9 cellular contexts compared by ENCODE assay signal in the genomic region with DNA sequence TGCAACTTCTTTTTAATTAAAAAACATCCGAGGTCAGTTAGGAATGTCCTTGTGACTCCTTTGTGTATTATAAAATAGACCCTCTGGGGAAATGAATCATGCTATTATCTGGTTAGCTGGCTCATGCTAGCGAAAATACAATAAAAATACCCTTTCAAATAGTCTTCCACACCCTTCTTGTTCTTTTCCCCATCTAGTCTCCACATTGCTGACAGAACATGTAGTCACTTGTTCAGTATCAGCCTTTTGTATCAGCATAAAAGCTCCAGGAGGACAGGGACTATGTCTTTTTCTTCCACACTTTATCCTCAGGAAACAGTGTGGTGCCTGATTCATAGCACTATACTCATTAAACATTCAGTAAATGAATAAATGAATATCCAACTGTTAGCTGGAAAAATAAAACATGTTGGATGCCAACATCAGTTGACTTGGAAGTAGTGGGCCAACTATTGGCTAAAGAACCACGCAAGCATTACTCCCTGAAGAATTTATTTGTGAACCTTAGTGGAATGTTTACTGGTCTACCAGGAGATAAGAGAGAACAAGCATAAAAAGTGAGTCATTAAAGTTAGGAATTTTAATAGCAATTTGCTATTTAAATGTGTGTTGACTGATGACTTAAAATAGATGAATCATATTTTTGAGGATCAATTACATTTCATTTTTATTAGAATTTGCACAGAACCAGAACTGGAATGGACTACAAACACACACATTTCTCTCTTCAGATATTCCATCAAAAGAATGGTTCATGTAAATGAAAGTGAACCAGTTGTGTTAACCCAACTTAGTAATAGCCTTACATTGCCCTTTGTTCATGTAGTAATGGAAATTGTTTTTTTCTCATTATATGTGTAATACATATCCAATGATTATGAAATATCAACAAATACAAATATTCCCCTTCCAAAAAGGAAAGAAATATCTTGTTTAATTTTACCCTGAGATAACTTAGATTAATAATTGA.
DNase-seq lines count a peak whose midpoint lies in the region; ATAC-seq and TF ChIP-seq lines count a peak whose summit lies in the region.
"Had no signal": no experiment of that assay in that cellular context is flagged by ENCODE, and none has a peak within 500 bp of the region (broad histone marks: within the 10 kb centered on the region; RNA-seq: fewer than 3 reads in every experiment).

No MANE protein-coding gene starts in this region.

- POLR2A ChIA-PET in IMR-90 (lab: Charles Lee; ENCODE audit: unreplicated experiment) = no interaction called here

- no TSS peak for BruUV-seq in IMR-90 (replicated peaks; lab: Mats Ljungman, UMichigan)

- H3K4ac ChIP-seq in IMR-90 (ENCODE audit: low read depth, low read length) = peak overlapping the region; percentile 74; the same call in 1 of the 2 replicates

- H3K18ac ChIP-seq in IMR-90 (ENCODE audit: low read depth, low read length) = peak overlapping the region; percentile 97

- H3K23ac ChIP-seq in IMR-90 (ENCODE audit: low read depth, low read length) = peak overlapping the region; percentile 87; the same call in 1 of the 2 replicates

- peak overlapping the region; percentile 79 for H2BK20ac ChIP-seq in IMR-90 (ENCODE audit: low read depth, low read length)

- peak overlapping the region; percentile 53; the same call in 1 of the 2 replicates for H3K14ac ChIP-seq in IMR-90 (replicated peaks; ENCODE audit: low read depth, low read length)

- peak overlapping the region; percentile 77 for H3K4me2 ChIP-seq in IMR-90 (ENCODE audit: low read depth, low read length)

- peak; percentile 17 for DNase-seq in AG08396 (ENCODE audit: low spot score)
- peak; percentile 87 for DNase-seq in IMR-90
- DNase-seq in dermis blood vessel endothelial cell = peak; percentile 67
- DNase-seq in upper lobe of right lung = no peak
- DNase-seq in natural killer cell = no peak
- DNase-seq in activated T-helper 2 cell treated with anti-CD3 and anti-CD28 coated beads, Interferon-gamma antibody, Interleukin-2, Interleukin-4, amounts not matched to agents 10 μg/mL and 5 μg/mL and 100 μg/mL, durations not matched to agents 14 hours and 24 hours and 36 hours (ENCODE audit: low spot score) = no peak
- DNase-seq in stimulated activated naive CD8-positive, alpha-beta T cell treated with anti-CD3 and anti-CD28 coated beads, Interleukin-15, amount 100 ng/mL, for 72 hours = no peak
- DNase-seq: pancreas had no signal

- H3K4me1 Mint-ChIP-seq in natural killer cell = peaks cover 0 to 3% of the 10 kb centered on the region in 2 donors
- no peaks in the 10 kb centered on the region for H3K4me1 Mint-ChIP-seq in activated T-helper 2 cell treated with anti-CD3 and anti-CD28 coated beads, Interferon-gamma antibody, Interleukin-2, Interleukin-4, amounts not matched to agents 10 μg/mL and 5 μg/mL and 100 μg/mL, durations not matched to agents 14 hours and 24 hours and 36 hours (ENCODE audit: low read depth)
- no peaks in the 10 kb centered on the region for H3K4me1 Mint-ChIP-seq in stimulated activated naive CD8-positive, alpha-beta T cell treated with anti-CD3 and anti-CD28 coated beads, Interleukin-15, amount 100 ng/mL, for 72 hours

- H3K4me1 ChIP-seq in IMR-90 (ENCODE audit: control insufficient read depth, insufficient read depth, low read length) (peaks cover 11% of the 10 kb centered on the region), mesodermal cell (ENCODE audit: control insufficient read depth, insufficient read depth, low read length, poor library complexity, severe bottlenecking) (peaks cover 12% of the 10 kb centered on the region), upper lobe of right lung (no peaks in the 10 kb centered on the region)
- H3K4me1 ChIP-seq: pancreas had no signal

- no peaks in the 10 kb centered on the region for H3K9me1 ChIP-seq in IMR-90 (ENCODE audit: insufficient read depth, low read length)

- H3K56ac ChIP-seq in IMR-90 (ENCODE audit: extremely low read depth, insufficient read depth, low read length) = peak overlapping the region; percentile 76

- H3K36me3 Mint-ChIP-seq in natural killer cell = no peaks in the 10 kb centered on the region
- no peaks in the 10 kb centered on the region for H3K36me3 Mint-ChIP-seq in activated T-helper 2 cell treated with anti-CD3 and anti-CD28 coated beads, Interferon-gamma antibody, Interleukin-2, Interleukin-4, amounts not matched to agents 10 μg/mL and 5 μg/mL and 100 μg/mL, durations not matched to agents 14 hours and 24 hours and 36 hours (ENCODE audit: low read depth)

- H4K8ac ChIP-seq in IMR-90 (ENCODE audit: low read depth in 2 of 2, low read length in 2 of 2) = peak overlapping the region; percentile 52 to 82

- TF ChIP-seq POLR2A in IMR-90 (IDR thresholded peaks at IDR 0.05; ENCODE audit: low read depth, low read length) = no peak

- dilution Hi-C loops in IMR-90 (cut with HindIII; ENCODE audit: low sequenced_read_pairs, unreplicated experiment) = no loop called here

- no peaks in the 10 kb centered on the region for H4K20me1 ChIP-seq in IMR-90 (ENCODE audit: insufficient read depth, low read length)

- peak overlapping the region; percentile 24; the same call in 1 of the 3 replicates for H2BK15ac ChIP-seq in IMR-90 (ENCODE audit: low read depth, low read length)

- peak overlapping the region; percentile 46; the same call in 1 of the 2 replicates for H2AK5ac ChIP-seq in IMR-90 (ENCODE audit: low read depth, low read length)

- H3K4me3 ChIP-seq in IMR-90 (ENCODE audit: insufficient read depth, low read depth, low read length) = no peak overlapping the region
- no peak overlapping the region for H3K4me3 ChIP-seq in mesodermal cell (ENCODE audit: extremely low read depth, insufficient read depth, low read length, poor library complexity, severe bottlenecking)
- no peak overlapping the region for H3K4me3 ChIP-seq in upper lobe of right lung
- H3K4me3 ChIP-seq: pancreas had no signal

- H3K9ac ChIP-seq in IMR-90 (ENCODE audit: low read depth, low read length) = no peak overlapping the region; the same call in 1 of the 2 replicates

- no CpG with 5 or more reads among the region's 3 CpGs for WGBS in IMR-90 (ENCODE audit: extremely low coverage in 2 of 2, insufficient read length in 1 of 2), 2 experiments
- WGBS in mesodermal cell (ENCODE audit: insufficient coverage in 2 of 2), 2 experiments = 81 to 86% methylated on average over 2 of the region's 3 CpGs

- no peaks in the 10 kb centered on the region for H3K9me3 Mint-ChIP-seq in natural killer cell
- no peaks in the 10 kb centered on the region for H3K9me3 Mint-ChIP-seq in activated T-helper 2 cell treated with anti-CD3 and anti-CD28 coated beads, Interferon-gamma antibody, Interleukin-2, Interleukin-4, amounts not matched to agents 10 μg/mL and 5 μg/mL and 100 μg/mL, durations not matched to agents 14 hours and 24 hours and 36 hours
- peaks cover 0 to 11% of the 10 kb centered on the region in 2 donors for H3K9me3 Mint-ChIP-seq in stimulated activated naive CD8-positive, alpha-beta T cell treated with anti-CD3 and anti-CD28 coated beads, Interleukin-15, amount 100 ng/mL, for 72 hours

- H3K27ac ChIP-seq in IMR-90 (ENCODE audit: insufficient read depth, low read length) (peak overlapping the region; percentile 73), mesodermal cell (ENCODE audit: low read depth, low read length, severe bottlenecking) (peak overlapping the region; percentile 55), upper lobe of right lung (no peak overlapping the region)
- H3K27ac ChIP-seq: pancreas had no signal

- CTCF ChIA-PET in IMR-90 (lab: Yijun Ruan, JAX) = no interaction called here

- H3K36me3 ChIP-seq in IMR-90 (ENCODE audit: control insufficient read depth, insufficient read depth, low read length) = no peaks in the 10 kb centered on the region
- H3K36me3 ChIP-seq in mesodermal cell (ENCODE audit: control insufficient read depth, insufficient read depth, low read length) = no peaks in the 10 kb centered on the region
- no peaks in the 10 kb centered on the region for H3K36me3 ChIP-seq in upper lobe of right lung
- H3K36me3 ChIP-seq: pancreas had no signal

- H3K79me1 ChIP-seq in IMR-90 (ENCODE audit: low read depth in 1 of 2, low read length in 2 of 2) = no peaks in the 10 kb centered on the region

- H3K27me3 Mint-ChIP-seq in natural killer cell (ENCODE audit: low read depth in 2 of 2) = no peaks in the 10 kb centered on the region
- no peaks in the 10 kb centered on the region for H3K27me3 Mint-ChIP-seq in activated T-helper 2 cell treated with anti-CD3 and anti-CD28 coated beads, Interferon-gamma antibody, Interleukin-2, Interleukin-4, amounts not matched to agents 10 μg/mL and 5 μg/mL and 100 μg/mL, durations not matched to agents 14 hours and 24 hours and 36 hours (ENCODE audit: low read depth)
- no peaks in the 10 kb centered on the region for H3K27me3 Mint-ChIP-seq in stimulated activated naive CD8-positive, alpha-beta T cell treated with anti-CD3 and anti-CD28 coated beads, Interleukin-15, amount 100 ng/mL, for 72 hours

- in situ Hi-C loops in IMR-90 (cut with MboI; ENCODE audit: low sequenced_read_pairs) = no loop called here

- H2AFZ ChIP-seq in IMR-90 (replicated peaks; ENCODE audit: low read length, poor library complexity) = no peak overlapping the region

- H3K27me3 ChIP-seq in IMR-90 (ENCODE audit: control insufficient read depth, insufficient read depth, low read length) = no peaks in the 10 kb centered on the region
- no peaks in the 10 kb centered on the region for H3K27me3 ChIP-seq in upper lobe of right lung
- H3K27me3 ChIP-seq: pancreas had no signal

- no peak overlapping the region for H2AK9ac ChIP-seq in IMR-90 (replicated peaks; ENCODE audit: low read depth, low read length, poor library complexity)

- intact Hi-C loops in IMR-90 (cut with micrococcal nuclease) = loop anchor here (5.0 kb wide), 1 partner anchor 126 kb away; no protein-coding TSS in a partner anchor
- intact Hi-C loops in upper lobe of right lung (cut with DNase I) = no loop called here
- intact Hi-C loops in natural killer cell (cut with micrococcal nuclease) = no loop called here
- intact Hi-C loops in activated T-helper 2 cell treated with anti-CD3 and anti-CD28 coated beads, Interferon-gamma antibody, Interleukin-2, Interleukin-4, amounts not matched to agents 10 μg/mL and 5 μg/mL and 100 μg/mL, durations not matched to agents 14 hours and 24 hours and 36 hours (cut with micrococcal nuclease) = no loop called here

- ATAC-seq in IMR-90 (ENCODE audit: low read depth) = peak; percentile 84
- no peak for ATAC-seq in upper lobe of right lung
- no peak for ATAC-seq in natural killer cell
- no peak for ATAC-seq in stimulated activated naive CD8-positive, alpha-beta T cell treated with anti-CD3 and anti-CD28 coated beads, Interleukin-15, amount 100 ng/mL, for 72 hours

- peak overlapping the region; percentile 97 for H2BK5ac ChIP-seq in IMR-90 (ENCODE audit: low read depth, low read length, poor library complexity, severe bottlenecking)

- no peak for TF ChIP-seq RAD21 in IMR-90 (IDR thresholded peaks at IDR 0.05; ENCODE audit: low read length)

- H4K91ac ChIP-seq in IMR-90 (ENCODE audit: insufficient read depth, low read depth, low read length) = peak overlapping the region; percentile 62

- no peak overlapping the region for H3K4me3 Mint-ChIP-seq in natural killer cell
- H3K4me3 Mint-ChIP-seq in activated T-helper 2 cell treated with anti-CD3 and anti-CD28 coated beads, Interferon-gamma antibody, Interleukin-2, Interleukin-4, amounts not matched to agents 10 μg/mL and 5 μg/mL and 100 μg/mL, durations not matched to agents 14 hours and 24 hours and 36 hours (ENCODE audit: low read depth) = no peak overlapping the region
- no peak overlapping the region for H3K4me3 Mint-ChIP-seq in stimulated activated naive CD8-positive, alpha-beta T cell treated with anti-CD3 and anti-CD28 coated beads, Interleukin-15, amount 100 ng/mL, for 72 hours

- H4K5ac ChIP-seq in IMR-90 (ENCODE audit: low read depth, low read length) = peak overlapping the region; percentile 98

- no peak for TF ChIP-seq CTCF in IMR-90 (conservative IDR thresholded peaks at IDR 0.05; ENCODE audit: low read depth, low read length)
- TF ChIP-seq CTCF in upper lobe of right lung (IDR thresholded peaks at IDR 0.05) = no peak
- no peak for TF ChIP-seq CTCF in natural killer cell (IDR thresholded peaks at IDR 0.05)

- no peak overlapping the region for H3K27ac Mint-ChIP-seq in natural killer cell
- H3K27ac Mint-ChIP-seq in activated T-helper 2 cell treated with anti-CD3 and anti-CD28 coated beads, Interferon-gamma antibody, Interleukin-2, Interleukin-4, amounts not matched to agents 10 μg/mL and 5 μg/mL and 100 μg/mL, durations not matched to agents 14 hours and 24 hours and 36 hours = no peak overlapping the region
- H3K27ac Mint-ChIP-seq in stimulated activated naive CD8-positive, alpha-beta T cell treated with anti-CD3 and anti-CD28 coated beads, Interleukin-15, amount 100 ng/mL, for 72 hours = no peak overlapping the region

- peak overlapping the region; percentile 86 for H2BK120ac ChIP-seq in IMR-90 (ENCODE audit: low read depth, low read length)

- H3K9me3 ChIP-seq in IMR-90 (ENCODE audit: control insufficient read depth, insufficient read depth, low read length) (no peaks in the 10 kb centered on the region), mesodermal cell (ENCODE audit: control insufficient read depth, low read length) (no peaks in the 10 kb centered on the region), upper lobe of right lung (no peaks in the 10 kb centered on the region)
- H3K9me3 ChIP-seq: pancreas had no signal

Comparison
In these comparisons a context has a peak if more than half of its experiments do, and no peak if none do; other contexts are left out.
1. DNase-seq: peak in AG08396 (single experiment), IMR-90 (single experiment) and dermis blood vessel endothelial cell (single experiment); none in upper lobe of right lung (single experiment), natural killer cell (single experiment), activated T-helper 2 cell treated with anti-CD3 and anti-CD28 coated beads, Interferon-gamma antibody, Interleukin-2, Interleukin-4, amounts not matched to agents 10 μg/mL and 5 μg/mL and 100 μg/mL, durations not matched to agents 14 hours and 24 hours and 36 hours (single experiment) and stimulated activated naive CD8-positive, alpha-beta T cell treated with anti-CD3 and anti-CD28 coated beads, Interleukin-15, amount 100 ng/mL, for 72 hours (0 of 2).